9 cellular contexts compared by ENCODE assay signal in the genomic region with DNA sequence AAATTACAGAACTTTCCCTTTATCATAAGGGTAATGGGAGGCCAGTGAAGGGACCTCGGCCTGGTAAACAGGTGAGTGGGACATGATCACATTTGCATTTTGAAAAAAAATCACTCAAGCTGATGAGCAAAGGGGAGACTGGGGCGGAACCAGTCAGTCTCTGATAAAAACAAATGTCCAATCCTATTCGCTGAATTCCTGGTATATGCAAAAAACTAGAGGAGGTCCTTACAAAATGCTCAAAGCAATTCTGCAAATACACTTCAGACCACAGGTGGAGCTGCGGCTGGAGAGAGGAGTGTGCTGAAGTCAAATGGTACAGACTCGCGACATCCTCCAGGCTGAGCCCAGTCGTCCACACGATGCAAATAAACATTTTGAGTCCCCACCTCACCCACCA.
DNase-seq lines count a peak whose midpoint lies in the region; ATAC-seq and TF ChIP-seq lines count a peak whose summit lies in the region.
"Had no signal": no experiment of that assay in that cellular context is flagged by ENCODE, and none has a peak within 500 bp of the region (broad histone marks: within the 10 kb centered on the region; RNA-seq: fewer than 3 reads in every experiment).

No MANE protein-coding gene starts in this region.

- peaks cover 30% of the 10 kb centered on the region for H3K36me3 Mint-ChIP-seq in activated naive CD8-positive, alpha-beta T cell treated with anti-CD3 and anti-CD28 coated beads for 36 hours
- no peaks in the 10 kb centered on the region for H3K36me3 Mint-ChIP-seq in mesothelial cell of epicardium

- H3K27me3 Mint-ChIP-seq in activated naive CD8-positive, alpha-beta T cell treated with anti-CD3 and anti-CD28 coated beads for 36 hours = no peaks in the 10 kb centered on the region
- H3K27me3 Mint-ChIP-seq in mesothelial cell of epicardium (ENCODE audit: low read depth) = no peaks in the 10 kb centered on the region

- H3K4me3 ChIP-seq in DOHH2 (ENCODE audit: low read length) (peak overlapping the region; percentile 54), Karpas-422 (ENCODE audit: low read length) (no peak overlapping the region)
- H3K4me3 ChIP-seq: SK-N-MC had no signal

- no peaks in the 10 kb centered on the region for H3K9me2 ChIP-seq in DOHH2 (replicated peaks; ENCODE audit: control insufficient read depth, low read length)
- H3K9me2 ChIP-seq in Karpas-422 (replicated peaks; ENCODE audit: insufficient read depth, low read length) = no peaks in the 10 kb centered on the region

- peak; percentile 64 for TF ChIP-seq CTCF in DOHH2 (IDR thresholded peaks at IDR 0.05; ENCODE audit: low read depth, low read length, poor library complexity, severe bottlenecking)
- TF ChIP-seq CTCF in mesothelial cell of epicardium (IDR thresholded peaks at IDR 0.05; ENCODE audit: unreplicated experiment) = no peak

- H3K27ac Mint-ChIP-seq in activated naive CD8-positive, alpha-beta T cell treated with anti-CD3 and anti-CD28 coated beads for 36 hours = peak overlapping the region; percentile 93
- peak overlapping the region; percentile 65 for H3K27ac Mint-ChIP-seq in mesothelial cell of epicardium

- H3K36me3 ChIP-seq in DOHH2 (ENCODE audit: control insufficient read depth, low read length) (peaks cover 3% of the 10 kb centered on the region; the same call in 1 of the 2 replicates), Karpas-422 (ENCODE audit: insufficient read depth, low read length) (no peaks in the 10 kb centered on the region)

- peaks cover 92% of the 10 kb centered on the region for H3K79me2 ChIP-seq in DOHH2 (ENCODE audit: control insufficient read depth, low read length)
- H3K79me2 ChIP-seq in Karpas-422 (ENCODE audit: low read length) = peaks cover 92% of the 10 kb centered on the region

- no peak overlapping the region for H3K9ac ChIP-seq in Karpas-422 (ENCODE audit: low read length)

- peak overlapping the region; percentile 89 for H3K4me2 ChIP-seq in DOHH2 (ENCODE audit: low read length)
- peak overlapping the region; percentile 88 for H3K4me2 ChIP-seq in Karpas-422 (ENCODE audit: low read depth, low read length, poor library complexity, severe bottlenecking)

- H3K27me3 ChIP-seq in DOHH2 (ENCODE audit: control insufficient read depth, low read length) = no peaks in the 10 kb centered on the region
- no peaks in the 10 kb centered on the region for H3K27me3 ChIP-seq in Karpas-422 (ENCODE audit: low read length)

- H3K9me3 ChIP-seq in DOHH2 (ENCODE audit: control insufficient read depth, insufficient read depth, low read length) = no peaks in the 10 kb centered on the region
- no peaks in the 10 kb centered on the region for H3K9me3 ChIP-seq in Karpas-422 (ENCODE audit: low read length)

- peak overlapping the region; percentile 72 for H3K4me3 Mint-ChIP-seq in activated naive CD8-positive, alpha-beta T cell treated with anti-CD3 and anti-CD28 coated beads for 36 hours
- no peak overlapping the region for H3K4me3 Mint-ChIP-seq in mesothelial cell of epicardium

- H3K27ac ChIP-seq in DOHH2 (ENCODE audit: low read depth, low read length) = peak overlapping the region; percentile 96
- H3K27ac ChIP-seq in Karpas-422 (ENCODE audit: low read length) = peak overlapping the region; percentile 98
- H3K27ac ChIP-seq: SK-N-MC had no signal

- H4K20me1 ChIP-seq in DOHH2 (ENCODE audit: control insufficient read depth, insufficient read depth, low read depth, low read length) (no peaks in the 10 kb centered on the region), Karpas-422 (ENCODE audit: insufficient read depth, low read depth, low read length) (no peaks in the 10 kb centered on the region)

- ATAC-seq in HG02759 (IDR thresholded peaks at IDR 0.05; ENCODE audit: unreplicated experiment) = no peak
- ATAC-seq in GM18498 (IDR thresholded peaks at IDR 0.05; ENCODE audit: unreplicated experiment) = no peak
- ATAC-seq in HG03196 (IDR thresholded peaks at IDR 0.05; ENCODE audit: unreplicated experiment) = no peak

- peaks cover 95% of the 10 kb centered on the region for H3K4me1 Mint-ChIP-seq in activated naive CD8-positive, alpha-beta T cell treated with anti-CD3 and anti-CD28 coated beads for 36 hours
- H3K4me1 Mint-ChIP-seq in mesothelial cell of epicardium = peaks cover 62% of the 10 kb centered on the region

- H3F3A ChIP-seq in DOHH2 (ENCODE audit: control insufficient read depth, insufficient read depth) = peaks cover 13% of the 10 kb centered on the region

- DNase-seq in Karpas-422 (peak; percentile 87), mesothelial cell of epicardium (ENCODE audit: low spot score in 2 of 2, unreplicated experiment in 2 of 2) (no peak)
- DNase-seq in activated naive CD8-positive, alpha-beta T cell treated with anti-CD3 and anti-CD28 coated beads for 36 hours = peak; percentile 69
- DNase-seq: kidney glomerular epithelial cell had no signal

- H2AFZ ChIP-seq in Karpas-422 (ENCODE audit: low read length) = no peak overlapping the region

- H3K4me1 ChIP-seq in DOHH2 (ENCODE audit: control insufficient read depth, low read length) (peaks cover 73% of the 10 kb centered on the region), Karpas-422 (ENCODE audit: low read length) (peaks cover 97% of the 10 kb centered on the region)

- peaks cover 1% of the 10 kb centered on the region for H3K9me3 Mint-ChIP-seq in activated naive CD8-positive, alpha-beta T cell treated with anti-CD3 and anti-CD28 coated beads for 36 hours
- no peaks in the 10 kb centered on the region for H3K9me3 Mint-ChIP-seq in mesothelial cell of epicardium

Comparison
In these comparisons a context has a peak if more than half of its experiments do, and no peak if none do; other contexts are left out.
1. DNase-seq: peak in Karpas-422 (single experiment) and activated naive CD8-positive, alpha-beta T cell treated with anti-CD3 and anti-CD28 coated beads for 36 hours (single experiment); none in mesothelial cell of epicardium (0 of 2).